26 cellular contexts compared by ENCODE assay signal in genomic region chr16:58338205-58338604, GRCh38. TPM values are rescaled to one million over a fixed set of nuclear protein-coding genes. Genes with fewer than 3 reads are reported as not detected.
"Had no signal": no experiment of that assay in that cellular context is flagged by ENCODE, and none has a peak within 500 bp of the region (broad histone marks: within the 10 kb centered on the region; RNA-seq: fewer than 3 reads in every experiment).

No MANE protein-coding gene starts in this region.

- H3K36me3 ChIP-seq: breast epithelium, colonic mucosa, esophagus squamous epithelium, gastrocnemius medialis, pancreas, stomach, suprapubic skin, transverse colon, uterus had no signal

- ATAC-seq: activated T-cell treated with anti-CD3 and anti-CD28 coated beads, Interleukin-2, amount 50 U/mL, for 72 hours; gastrocnemius medialis; sciatic nerve; stimulated activated memory B cell treated with anti-CD40 and anti-IgM and Interleukin-4, amounts not matched to agents 10 μg/mL and 1 μg/mL and 100 μg/mL, for 72 hours had no signal

- H3K9me3 Mint-ChIP-seq: activated B cell treated with CpG ODN at 0.5 μM for 24 hours; activated CD4-positive, alpha-beta memory T cell treated with anti-CD3 and anti-CD28 coated beads, Interleukin-2, amount 10 ng/mL, durations not matched to agents 7 days and 5 days; activated naive CD4-positive, alpha-beta T cell treated with anti-CD3 and anti-CD28 coated beads for 36 hours; activated naive CD8-positive, alpha-beta T cell treated with anti-CD3 and anti-CD28 coated beads, Interleukin-2, amount 10 ng/mL, durations not matched to agents 7 days and 5 days; activated T-cell treated with anti-CD3 and anti-CD28 coated beads, Interleukin-2, amount 50 U/mL, for 72 hours; endodermal cell; memory B cell; nephron; stimulated activated memory B cell treated with anti-CD40 and anti-IgM and Interleukin-4, amounts not matched to agents 10 μg/mL and 1 μg/mL and 100 μg/mL, for 72 hours had no signal

- DNase-seq: activated B cell treated with CpG ODN at 0.5 μM for 24 hours; activated CD4-positive, alpha-beta memory T cell treated with anti-CD3 and anti-CD28 coated beads, Interleukin-2, amount 10 ng/mL, durations not matched to agents 7 days and 5 days; activated CD4-positive, alpha-beta T cell treated with anti-CD3 and anti-CD28 coated beads for 4 hours; activated effector memory CD4-positive, alpha-beta T cell treated with Interleukin-2 at 50 U/mL for 16 hours; activated naive CD4-positive, alpha-beta T cell treated with anti-CD3 and anti-CD28 coated beads for 36 hours; activated naive CD8-positive, alpha-beta T cell treated with anti-CD3 and anti-CD28 coated beads, Interleukin-2, amount 10 ng/mL, durations not matched to agents 7 days and 5 days; activated T-cell treated with anti-CD3 and anti-CD28 coated beads, Interleukin-2, amount 50 U/mL, for 72 hours; amniotic stem cell; colonic mucosa; endodermal cell; esophagus squamous epithelium; gastrocnemius medialis; pancreas; stimulated activated CD4-positive, alpha-beta T cell treated with anti-CD3 and anti-CD28 coated beads, Interleukin-15, amount 100 ng/mL, for 24 hours; stomach; transverse colon; uterus had no signal

- H3K36me3 Mint-ChIP-seq: activated naive CD8-positive, alpha-beta T cell treated with anti-CD3 and anti-CD28 coated beads, Interleukin-2, amount 10 ng/mL, durations not matched to agents 7 days and 5 days; memory B cell; stimulated activated memory B cell treated with anti-CD40 and anti-IgM and Interleukin-4, amounts not matched to agents 10 μg/mL and 1 μg/mL and 100 μg/mL, for 72 hours had no signal

- H3K27ac Mint-ChIP-seq: activated B cell treated with CpG ODN at 0.5 μM for 24 hours; activated CD4-positive, alpha-beta memory T cell treated with anti-CD3 and anti-CD28 coated beads, Interleukin-2, amount 10 ng/mL, durations not matched to agents 7 days and 5 days; activated naive CD4-positive, alpha-beta T cell treated with anti-CD3 and anti-CD28 coated beads for 36 hours; activated naive CD8-positive, alpha-beta T cell treated with anti-CD3 and anti-CD28 coated beads, Interleukin-2, amount 10 ng/mL, durations not matched to agents 7 days and 5 days; activated T-cell treated with anti-CD3 and anti-CD28 coated beads, Interleukin-2, amount 50 U/mL, for 72 hours; endodermal cell; memory B cell; nephron; stimulated activated memory B cell treated with anti-CD40 and anti-IgM and Interleukin-4, amounts not matched to agents 10 μg/mL and 1 μg/mL and 100 μg/mL, for 72 hours had no signal

- H3K27me3 ChIP-seq: breast epithelium, colonic mucosa, gastrocnemius medialis, pancreas, uterus had no signal

- H3K27ac ChIP-seq: breast epithelium, colonic mucosa, esophagus squamous epithelium, pancreas, stomach, suprapubic skin, transverse colon, uterus had no signal

- H3K4me1 Mint-ChIP-seq: stimulated activated memory B cell treated with anti-CD40 and anti-IgM and Interleukin-4, amounts not matched to agents 10 μg/mL and 1 μg/mL and 100 μg/mL, for 72 hours had no signal

- H3K4me3 Mint-ChIP-seq: activated B cell treated with CpG ODN at 0.5 μM for 24 hours; activated CD4-positive, alpha-beta memory T cell treated with anti-CD3 and anti-CD28 coated beads, Interleukin-2, amount 10 ng/mL, durations not matched to agents 7 days and 5 days; activated naive CD4-positive, alpha-beta T cell treated with anti-CD3 and anti-CD28 coated beads for 36 hours; activated naive CD8-positive, alpha-beta T cell treated with anti-CD3 and anti-CD28 coated beads, Interleukin-2, amount 10 ng/mL, durations not matched to agents 7 days and 5 days; activated T-cell treated with anti-CD3 and anti-CD28 coated beads, Interleukin-2, amount 50 U/mL, for 72 hours; endodermal cell; memory B cell; nephron; stimulated activated memory B cell treated with anti-CD40 and anti-IgM and Interleukin-4, amounts not matched to agents 10 μg/mL and 1 μg/mL and 100 μg/mL, for 72 hours had no signal

- H3K4me3 ChIP-seq: breast epithelium, colonic mucosa, esophagus squamous epithelium, gastrocnemius medialis, pancreas, smooth muscle cell, stomach, suprapubic skin, transverse colon, uterus had no signal

- H3K4me1 ChIP-seq: breast epithelium, colonic mucosa, pancreas, uterus had no signal

- H3K9me3 ChIP-seq: breast epithelium, colonic mucosa, esophagus squamous epithelium, gastrocnemius medialis, pancreas, stomach, suprapubic skin, transverse colon, uterus had no signal

RNA-seq across cellular contexts. Expression of gene PRSS54, which starts 43.4 kb away (rescaled TPM):
- total RNA-seq: activated B cell treated with CpG ODN at 0.5 μM for 24 hours; activated CD4-positive, alpha-beta memory T cell treated with anti-CD3 and anti-CD28 coated beads, Interleukin-2, amount 10 ng/mL, durations not matched to agents 7 days and 5 days; activated naive CD4-positive, alpha-beta T cell treated with anti-CD3 and anti-CD28 coated beads for 36 hours; activated naive CD8-positive, alpha-beta T cell treated with anti-CD3 and anti-CD28 coated beads, Interleukin-2, amount 10 ng/mL, durations not matched to agents 7 days and 5 days; activated T-cell treated with anti-CD3 and anti-CD28 coated beads, Interleukin-2, amount 50 U/mL, for 72 hours; breast epithelium; colonic mucosa; endodermal cell; esophagus squamous epithelium; gastrocnemius medialis; liver; pancreas; pulmonary artery endothelial cell; sciatic nerve; smooth muscle cell; stomach; suprapubic skin; transverse colon; uterus had no signal
